In the genomic region with DNA sequence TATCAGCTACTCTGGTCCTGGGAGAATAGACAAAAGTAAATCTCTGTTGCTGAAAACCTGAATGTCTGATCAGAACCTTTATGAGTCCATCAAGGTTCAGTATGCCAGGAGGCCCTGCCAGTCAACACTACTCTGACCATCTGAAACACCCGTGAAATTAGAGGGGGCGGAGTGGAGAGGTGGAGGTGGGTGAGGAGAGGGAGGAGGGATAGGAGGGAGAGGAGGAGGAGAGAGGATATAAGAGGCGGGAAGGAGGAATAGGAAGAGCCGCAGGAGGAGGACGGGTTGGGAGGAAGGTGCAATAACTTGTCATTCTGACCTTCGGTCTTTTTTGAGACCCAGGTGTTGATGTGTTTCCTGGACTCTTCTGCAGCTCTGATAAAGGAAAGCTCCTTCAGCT, we compare ENCODE assay signal across 17 cellular contexts.
"Had no signal": no experiment of that assay in that cellular context is flagged by ENCODE, and none has a peak within 500 bp of the region (broad histone marks: within the 10 kb centered on the region; RNA-seq: fewer than 3 reads in every experiment).

No MANE protein-coding gene starts in this region.

- DNase-seq: activated CD4-positive, alpha-beta memory T cell treated with anti-CD3 and anti-CD28 coated beads for 36 hours; activated naive CD4-positive, alpha-beta T cell treated with anti-CD3 and anti-CD28 coated beads, Interleukin-2, amount 50 U/mL, for 16 hours; activated T-cell treated with anti-CD3 and anti-CD28 coated beads, Interleukin-2, amount 50 U/mL, for 4 hours; amygdala; dermis blood vessel endothelial cell; effector memory CD4-positive, alpha-beta T cell; mesenchymal stem cell; occipital lobe; right cardiac atrium; stimulated activated naive CD8-positive, alpha-beta T cell treated with anti-CD3 and anti-CD28 coated beads, Interleukin-15, amount 100 ng/mL, for 72 hours; T-helper 2 cell; trophoblast cell had no signal

- H3K9me3 Mint-ChIP-seq: activated CD4-positive, alpha-beta memory T cell treated with anti-CD3 and anti-CD28 coated beads for 36 hours; activated T-cell treated with anti-CD3 and anti-CD28 coated beads, Interleukin-2, amount 50 U/mL, for 4 hours; nephron; stimulated activated naive CD8-positive, alpha-beta T cell treated with anti-CD3 and anti-CD28 coated beads, Interleukin-15, amount 100 ng/mL, for 72 hours had no signal

- H3K9me3 ChIP-seq: suprapubic skin had no signal

- H3K27ac Mint-ChIP-seq: nephron, progenitor cell of endocrine pancreas had no signal

- H3K27me3 ChIP-seq: cardiac muscle cell, suprapubic skin had no signal

- H3K36me3 ChIP-seq: cardiac muscle cell had no signal

- ATAC-seq: activated T-cell treated with anti-CD3 and anti-CD28 coated beads, Interleukin-2, amount 50 U/mL, for 4 hours; right cardiac atrium; stimulated activated naive CD8-positive, alpha-beta T cell treated with anti-CD3 and anti-CD28 coated beads, Interleukin-15, amount 100 ng/mL, for 72 hours had no signal

- H3K4me1 Mint-ChIP-seq: nephron had no signal

- H3K4me3 Mint-ChIP-seq: activated CD4-positive, alpha-beta memory T cell treated with anti-CD3 and anti-CD28 coated beads for 36 hours; activated T-cell treated with anti-CD3 and anti-CD28 coated beads, Interleukin-2, amount 50 U/mL, for 4 hours; nephron; stimulated activated naive CD8-positive, alpha-beta T cell treated with anti-CD3 and anti-CD28 coated beads, Interleukin-15, amount 100 ng/mL, for 72 hours had no signal

- H3K4me3 ChIP-seq: cardiac muscle cell, suprapubic skin had no signal

- H3K27ac ChIP-seq: cardiac muscle cell, suprapubic skin, VCaP had no signal

- H3K27me3 Mint-ChIP-seq: activated CD4-positive, alpha-beta memory T cell treated with anti-CD3 and anti-CD28 coated beads for 36 hours; progenitor cell of endocrine pancreas; stimulated activated naive CD8-positive, alpha-beta T cell treated with anti-CD3 and anti-CD28 coated beads, Interleukin-15, amount 100 ng/mL, for 72 hours had no signal
